ENCODE assay signal across 17 cellular contexts in genomic region chr18:13353424-13353823, GRCh38.
DNase-seq lines count a peak whose midpoint lies in the region; ATAC-seq, FAIRE-seq and TF ChIP-seq lines count a peak whose summit lies in the region.
"Had no signal": no experiment of that assay in that cellular context is flagged by ENCODE, and none has a peak within 500 bp of the region (broad histone marks: within the 10 kb centered on the region; RNA-seq: fewer than 3 reads in every experiment).

No MANE protein-coding gene starts in this region.

- peak overlapping the region in 1 of 2 donors; percentile 37 for H3K4me3 Mint-ChIP-seq in CD14-positive monocyte
- peak overlapping the region; percentile 54 for H3K4me3 Mint-ChIP-seq in T-helper 17 cell
- no peak overlapping the region for H3K4me3 Mint-ChIP-seq in H9

- no peak overlapping the region for H3T11ph ChIP-seq in H9 (ENCODE audit: low read length)

- H3K79me1 ChIP-seq in H9 (ENCODE audit: insufficient read depth, low read depth, low read length, poor library complexity, severe bottlenecking): no peaks in the 10 kb centered on the region

- H4K8ac ChIP-seq in H9 (replicated peaks; ENCODE audit: insufficient read length, low read depth, low read length): no peak overlapping the region

- H3K4me1 Mint-ChIP-seq in CD14-positive monocyte (peaks cover 24% of the 10 kb centered on the region), T-helper 17 cell (peaks cover 16% of the 10 kb centered on the region), H9 (peaks cover 0 to 3% of the 10 kb centered on the region in 2 experiments; a peak in 1 of 4 replicates)

- H3K9me3 ChIP-seq in T-helper 17 cell (ENCODE audit: control insufficient read depth, low read length, poor library complexity, severe bottlenecking) (no peaks in the 10 kb centered on the region), H9 (ENCODE audit: control insufficient read depth, low read depth, low read length) (no peaks in the 10 kb centered on the region)
- H3K9me3 ChIP-seq: neutrophil, thyroid gland had no signal

- H3K36me3 Mint-ChIP-seq in CD14-positive monocyte (peaks cover 0 to 3% of the 10 kb centered on the region in 2 donors), T-helper 17 cell (ENCODE audit: low read depth) (peaks cover 7% of the 10 kb centered on the region), H9 (ENCODE audit: insufficient read depth in 1 of 3, low read depth in 3 of 3) (peaks cover 9 to 20% (median 14%) of the 10 kb centered on the region in 3 experiments; a peak in 6 of 7 replicates)

- H3K4me1 ChIP-seq in H9 (ENCODE audit: insufficient read depth, low read length): no peaks in the 10 kb centered on the region

- no peaks in the 10 kb centered on the region for H3K23me2 ChIP-seq in H9 (ENCODE audit: insufficient read length, low read depth, low read length, poor library complexity, severe bottlenecking)

- H3K56ac ChIP-seq in H9 (ENCODE audit: insufficient read length, low read depth, low read length): no peak overlapping the region

- no peak overlapping the region for H2BK5ac ChIP-seq in H9 (ENCODE audit: insufficient read length, low read length)

- H3K4ac ChIP-seq in H9 (ENCODE audit: low read depth, low read length): no peak overlapping the region

- no peak overlapping the region for H2BK15ac ChIP-seq in H9 (ENCODE audit: low read depth, low read length)

- TF ChIP-seq CTCF in CD14-positive monocyte (IDR thresholded peaks at IDR 0.05) (no peak), H9 (conservative IDR thresholded peaks at IDR 0.05) (no peak)

- peak overlapping the region; percentile 77 to 92 (median 87) for H3K27ac Mint-ChIP-seq in CD14-positive monocyte
- peak overlapping the region; percentile 90 for H3K27ac Mint-ChIP-seq in T-helper 17 cell
- H3K27ac Mint-ChIP-seq in H9: 0 out of 7 replicates have a peak overlapping the region, but pooled peaks of 1 of the 3 experiments have one; percentile 38

- H2AK5ac ChIP-seq in H9 (ENCODE audit: insufficient read length, low read length): no peak overlapping the region

- H3K9me3 Mint-ChIP-seq in CD14-positive monocyte: peaks cover 6 to 21% (median 15%) of the 10 kb centered on the region in 7 donors
- H3K9me3 Mint-ChIP-seq in H9: peaks cover 30 to 41% of the 10 kb centered on the region in 2 experiments

- H4K5ac ChIP-seq in H9 (ENCODE audit: insufficient read length, low read depth, low read length): no peak overlapping the region

- no peaks in the 10 kb centered on the region for H4K20me1 ChIP-seq in H9 (ENCODE audit: control insufficient read depth, insufficient read depth, insufficient read length)

- H2AFZ ChIP-seq in H9 (ENCODE audit: low read length): no peak overlapping the region
- H2AFZ ChIP-seq: PC-9 had no signal

- no peak overlapping the region for H2BK20ac ChIP-seq in H9 (ENCODE audit: low read depth, low read length, poor library complexity, severe bottlenecking)

- H3K27me3 ChIP-seq in H9 (ENCODE audit: insufficient read depth, low read length): no peaks in the 10 kb centered on the region
- H3K27me3 ChIP-seq: brain microvascular endothelial cell, neutrophil, thyroid gland had no signal

- DNase-seq in CD14-positive monocyte (ENCODE audit: low spot score) (no peak), GF-D8 (lab: John Stamatoyannopoulos, UW) (peak; percentile 69), T-helper 17 cell (no peak), globus pallidus (ENCODE audit: low spot score) (peak; percentile 21), GM19239 (ENCODE audit: insufficient read length, low spot score) (no peak), H9 (no peak), head of caudate nucleus (no peak), caudate nucleus (lab: John Stamatoyannopoulos, UW) (no peak)
- DNase-seq: brain microvascular endothelial cell, COR-L47, glutamatergic neuron, IMR-90, PC-9, T-helper 9 cell, thyroid gland had no signal

- no peak overlapping the region for H3K18ac ChIP-seq in H9 (ENCODE audit: insufficient read length, low read depth, low read length)

- H2BK12ac ChIP-seq in H9 (ENCODE audit: insufficient read length, low read depth, low read length): no peak overlapping the region

- H3K4me2 ChIP-seq in H9 (ENCODE audit: insufficient read depth, insufficient read length, low read length): no peak overlapping the region
- H3K4me2 ChIP-seq: PC-9, smooth muscle cell had no signal

- H4K91ac ChIP-seq in H9 (ENCODE audit: insufficient read length, low read depth, low read length): no peak overlapping the region

- FAIRE-seq in GM19239 (lab: Jason Lieb, UNC): no peak

- H3K27me3 Mint-ChIP-seq in CD14-positive monocyte (ENCODE audit: low read depth in 3 of 3) (peaks cover 0 to 2% (median 0%) of the 10 kb centered on the region in 3 donors), T-helper 17 cell (no peaks in the 10 kb centered on the region), H9 (ENCODE audit: low read depth) (no peaks in the 10 kb centered on the region; the same call in 1 of the 2 replicates)

- no peak overlapping the region for H3K14ac ChIP-seq in H9 (ENCODE audit: insufficient read depth, low read length)

- ATAC-seq in T-helper 17 cell: peak; percentile 74

- no peaks in the 10 kb centered on the region for H3K79me2 ChIP-seq in H9 (ENCODE audit: insufficient read depth, low read length)

- H3K23ac ChIP-seq in H9 (ENCODE audit: insufficient read length, low read depth, low read length): no peak overlapping the region

- H2BK120ac ChIP-seq in H9 (ENCODE audit: low read depth, low read length, poor library complexity, severe bottlenecking): no peak overlapping the region

- no peak overlapping the region for H3K9ac ChIP-seq in H9 (ENCODE audit: extremely low read depth, insufficient read length, low read length)

- intact Hi-C loops in CD14-positive monocyte (cut with micrococcal nuclease): no loop called here
- intact Hi-C loops in head of caudate nucleus (cut with DNase I): no loop called here

- H3K27ac ChIP-seq in H9 (ENCODE audit: insufficient read length, low read depth, low read length) (no peak overlapping the region), caudate nucleus (ENCODE audit: low read depth, low read length) (no peak overlapping the region)
- H3K27ac ChIP-seq: brain microvascular endothelial cell, neutrophil, PC-9, thyroid gland had no signal

Comparison
In these comparisons a context has a peak if more than half of its experiments do, and no peak if none do; other contexts are left out.
1. DNase-seq: peak in GF-D8 (single experiment) and globus pallidus (single experiment); none in CD14-positive monocyte (single experiment), T-helper 17 cell (0 of 3), GM19239 (single experiment), H9 (single experiment), head of caudate nucleus (0 of 42) and caudate nucleus (0 of 61).